In genomic region chr7:152737833-152738232, GRCh38 we compare ENCODE assay signal across 1 cellular context.
TF ChIP-seq lines count a peak whose summit lies in the region.

No MANE protein-coding gene starts in this region.

TF ChIP-seq in HEK293, 187 proteins besides CTCF, POLR2A, EP300 and RAD21 (continued from another document):
- TF ChIP-seq ZBTB10 (tag by site-specific recombination; IDR thresholded peaks at IDR 0.05) = no peak
TF ChIP-seq in HEK293: peak in this region for 1.
